8 cellular contexts compared by ENCODE assay signal in the genomic region with DNA sequence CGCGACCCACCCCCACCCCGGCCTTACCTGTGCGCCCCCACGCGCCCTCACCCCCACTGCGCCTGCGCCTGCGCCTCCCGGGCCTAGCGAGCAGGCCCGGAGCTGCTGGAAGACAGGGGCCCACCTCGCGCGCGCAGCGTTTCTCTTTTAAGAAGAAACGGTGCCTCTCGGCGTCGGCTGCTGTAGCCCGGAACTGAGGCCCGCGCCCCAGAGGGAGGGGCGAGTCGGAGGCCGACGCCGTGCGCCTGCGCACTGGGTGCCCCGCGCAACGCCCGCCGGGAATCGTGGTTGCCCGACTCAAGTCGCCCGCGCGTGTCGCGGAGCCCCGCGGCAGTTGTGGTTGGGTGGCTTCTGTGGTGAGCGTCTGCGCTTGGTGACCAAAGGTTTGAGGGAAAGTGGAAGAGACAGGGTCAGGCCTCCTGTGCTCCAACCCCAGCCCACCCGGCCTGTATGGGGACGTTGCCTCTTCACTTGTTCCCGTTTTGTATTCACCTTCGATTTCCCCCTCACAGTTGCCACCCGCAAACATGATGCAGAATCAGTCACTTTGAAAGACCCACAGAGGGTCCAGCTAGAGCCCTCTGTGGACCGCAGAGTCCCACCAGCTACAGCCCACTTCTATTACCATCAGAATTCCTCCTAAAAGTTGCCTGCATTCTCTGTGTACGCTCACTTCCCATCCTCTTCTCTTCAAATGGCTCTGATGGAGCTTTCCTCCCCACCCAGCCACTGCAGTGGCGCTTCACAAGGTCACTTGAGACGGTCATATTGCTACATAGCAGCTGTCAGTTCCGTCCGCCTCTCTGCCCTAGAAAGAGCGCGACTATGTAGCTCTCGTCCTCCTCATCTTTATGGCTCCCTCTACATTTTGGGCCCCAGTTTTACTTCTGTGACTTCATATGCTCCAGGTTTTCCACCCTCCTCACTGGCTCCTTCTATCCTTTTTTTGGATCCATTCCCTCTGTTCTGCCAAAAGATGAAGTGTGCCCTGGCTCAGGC. TPM values are rescaled to one million over a fixed set of nuclear protein-coding genes. Genes with fewer than 3 reads are reported as not detected.
A peak's percentile ranks its signal among the peaks of the same experiment; 100 is the strongest.
DNase-seq lines count a peak whose midpoint lies in the region; ATAC-seq and TF ChIP-seq lines count a peak whose summit lies in the region.

A gene with protein sequence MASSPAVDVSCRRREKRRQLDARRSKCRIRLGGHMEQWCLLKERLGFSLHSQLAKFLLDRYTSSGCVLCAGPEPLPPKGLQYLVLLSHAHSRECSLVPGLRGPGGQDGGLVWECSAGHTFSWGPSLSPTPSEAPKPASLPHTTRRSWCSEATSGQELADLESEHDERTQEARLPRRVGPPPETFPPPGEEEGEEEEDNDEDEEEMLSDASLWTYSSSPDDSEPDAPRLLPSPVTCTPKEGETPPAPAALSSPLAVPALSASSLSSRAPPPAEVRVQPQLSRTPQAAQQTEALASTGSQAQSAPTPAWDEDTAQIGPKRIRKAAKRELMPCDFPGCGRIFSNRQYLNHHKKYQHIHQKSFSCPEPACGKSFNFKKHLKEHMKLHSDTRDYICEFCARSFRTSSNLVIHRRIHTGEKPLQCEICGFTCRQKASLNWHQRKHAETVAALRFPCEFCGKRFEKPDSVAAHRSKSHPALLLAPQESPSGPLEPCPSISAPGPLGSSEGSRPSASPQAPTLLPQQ (minus strand): TSS at position 195 of the 999 bp plus-strand sequence. CDS start 776 bp downstream, outside the sequence.

- H3K36me3 Mint-ChIP-seq in CD4-positive, CD25-positive, alpha-beta regulatory T cell: peaks cover 11% of the 10 kb centered on the region

- peak within 1 kb of the TSS; percentile 89 to 98 (median 94) for H3K4me3 Mint-ChIP-seq in CD4-positive, CD25-positive, alpha-beta regulatory T cell

- H3K27me3 Mint-ChIP-seq in CD4-positive, CD25-positive, alpha-beta regulatory T cell: no peaks in the 10 kb centered on the region

- peaks cover 15 to 80% (median 42%) of the 10 kb centered on the region in 4 donors for H3K4me1 Mint-ChIP-seq in CD4-positive, CD25-positive, alpha-beta regulatory T cell

- TF ChIP-seq POLR2A in right lobe of liver (IDR thresholded peaks at IDR 0.05): peak; percentile 86

- H3K27me3 ChIP-seq in CD4-positive, CD25-positive, alpha-beta regulatory T cell (ENCODE audit: control insufficient read depth, insufficient read depth, low read length): no peaks in the 10 kb centered on the region
- no peaks in the 10 kb centered on the region for H3K27me3 ChIP-seq in right lobe of liver

- intact Hi-C loops in right lobe of liver (cut with DNase I): no loop called here

- peaks cover 39% of the 10 kb centered on the region for H3K4me1 ChIP-seq in CD4-positive, CD25-positive, alpha-beta regulatory T cell (ENCODE audit: control insufficient read depth, insufficient read depth, low read length, poor library complexity, severe bottlenecking)
- peaks cover 0 to 11% (median 2%) of the 10 kb centered on the region in 4 donors for H3K4me1 ChIP-seq in right lobe of liver

- no peaks in the 10 kb centered on the region for H3K9me3 ChIP-seq in CD4-positive, CD25-positive, alpha-beta regulatory T cell (ENCODE audit: control insufficient read depth in 2 of 2, low read length in 2 of 2)
- no peaks in the 10 kb centered on the region for H3K9me3 ChIP-seq in right lobe of liver

- H3K4me3 ChIP-seq in CD4-positive, CD25-positive, alpha-beta regulatory T cell (ENCODE audit: low read depth, low read length): peak within 1 kb of the TSS; percentile 83
- H3K4me3 ChIP-seq in right lobe of liver: peak within 1 kb of the TSS; percentile 66 to 75 (median 67)

- TF ChIP-seq CTCF in right lobe of liver (IDR thresholded peaks at IDR 0.05): peak in 1 of 4 donors; percentile 3

- H3K36me3 ChIP-seq in CD4-positive, CD25-positive, alpha-beta regulatory T cell (ENCODE audit: control insufficient read depth, insufficient read depth, low read length): peaks cover under 1% of the 10 kb centered on the region
- no peaks in the 10 kb centered on the region for H3K36me3 ChIP-seq in right lobe of liver

- no peaks in the 10 kb centered on the region for H3K9me3 Mint-ChIP-seq in CD4-positive, CD25-positive, alpha-beta regulatory T cell

- peak; percentile 93 to 99 (median 97) for DNase-seq in CD4-positive, CD25-positive, alpha-beta regulatory T cell
- DNase-seq in NCI-H774 (lab: John Stamatoyannopoulos, UW) (peak; percentile 96), dermis blood vessel endothelial cell (peak; percentile 99), right lobe of liver (peak; percentile 98 to 99 (median 99))
- DNase-seq in activated CD4-positive, alpha-beta T cell treated with anti-CD3 and anti-CD28 coated beads, Interleukin-2, amount 50 U/mL, for 48 hours: peak; percentile 95 to 97
- DNase-seq in stimulated activated CD4-positive, alpha-beta T cell treated with anti-CD3 and anti-CD28 coated beads, Interleukin-4, amount 100 ng/mL, for 4 hours: peak; percentile 94 to 98

- WGBS in right lobe of liver (ENCODE audit: insufficient coverage, low coverage, low lambda C conversion rate, missing lambda C conversion rate): 15% methylated on average over 13 of the region's 62 CpGs

- ATAC-seq in CD4-positive, CD25-positive, alpha-beta regulatory T cell (ENCODE audit: low read depth in 2 of 2): peak; percentile 85 to 93
- ATAC-seq in GM19452 (IDR thresholded peaks at IDR 0.05; ENCODE audit: unreplicated experiment) (peak; percentile 77), HG03575 (IDR thresholded peaks at IDR 0.05; ENCODE audit: extremely low read depth, insufficient number of reproducible peaks, low FRiP score, unreplicated experiment) (peak; percentile 41), right lobe of liver (peak; percentile 90 to 94 (median 94))

- peak within 1 kb of the TSS; percentile 93 to 99 (median 97) for H3K27ac Mint-ChIP-seq in CD4-positive, CD25-positive, alpha-beta regulatory T cell

- H3K27ac ChIP-seq in CD4-positive, CD25-positive, alpha-beta regulatory T cell (ENCODE audit: insufficient read depth, low read length, poor library complexity, severe bottlenecking): peak within 1 kb of the TSS; percentile 78
- peak within 1 kb of the TSS; percentile 81 to 86 (median 85) for H3K27ac ChIP-seq in right lobe of liver

RNA-seq across cellular contexts. Expression of the gene that starts here (rescaled TPM):
- total RNA-seq in CD4-positive, CD25-positive, alpha-beta regulatory T cell: 50.6 TPM
- polyA plus RNA-seq in CD4-positive, CD25-positive, alpha-beta regulatory T cell: 1 to 10 TPM; 6.0 to 9.8 (median 7.2) TPM
- total RNA-seq in dermis blood vessel endothelial cell: 7.7 and 16.5 TPM in 2 replicates
- 10 to 100 TPM; 12.2 to 18.3 (median 16.7) TPM for total RNA-seq in right lobe of liver

Comparison
In these comparisons a context has a peak if more than half of its experiments do, and no peak if none do; other contexts are left out.
1. Peak in every context shown above with its lines: DNase-seq, ATAC-seq, H3K4me3 ChIP-seq and H3K27ac ChIP-seq.
2. ATAC-seq: peak in every context shown above with its lines; median percentile 94 in right lobe of liver; 89 in CD4-positive, CD25-positive, alpha-beta regulatory T cell; 77 in GM19452; 41 in HG03575.